1 cellular context compared by ENCODE assay signal in the genomic region with DNA sequence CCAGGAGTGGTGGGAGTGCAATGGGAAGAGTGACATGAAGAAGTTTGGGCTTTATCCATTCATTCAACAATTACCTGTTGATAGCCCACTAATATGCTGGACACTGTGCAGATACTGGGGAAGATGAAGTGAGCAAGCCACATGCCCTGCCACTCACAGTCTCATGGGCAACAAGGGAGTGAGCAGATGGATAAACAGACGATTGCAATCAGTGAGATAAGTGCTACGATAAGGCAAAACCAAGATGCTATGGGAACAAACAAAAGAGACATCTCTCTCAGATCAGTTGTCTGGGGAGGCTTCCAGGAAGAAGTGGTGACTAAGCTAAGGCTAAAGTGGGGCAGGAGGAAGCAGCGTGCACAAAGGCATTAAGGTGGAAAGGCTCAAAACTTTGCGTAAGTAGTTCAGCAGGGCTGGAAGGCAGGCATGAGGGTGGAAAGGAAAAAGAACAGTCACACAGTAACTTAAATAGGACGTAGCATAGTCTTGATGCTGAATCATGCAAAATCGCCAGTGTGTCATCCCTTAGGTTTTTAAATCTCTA.
A peak's percentile ranks its signal among the peaks of the same experiment; 100 is the strongest.
TF ChIP-seq lines count a peak whose summit lies in the region.

No MANE protein-coding gene starts in this region.

TF ChIP-seq in K562, 482 proteins besides CTCF, POLR2A, EP300 and RAD21 (continued from another document and continues in another):
- TF ChIP-seq, protein P1, sequence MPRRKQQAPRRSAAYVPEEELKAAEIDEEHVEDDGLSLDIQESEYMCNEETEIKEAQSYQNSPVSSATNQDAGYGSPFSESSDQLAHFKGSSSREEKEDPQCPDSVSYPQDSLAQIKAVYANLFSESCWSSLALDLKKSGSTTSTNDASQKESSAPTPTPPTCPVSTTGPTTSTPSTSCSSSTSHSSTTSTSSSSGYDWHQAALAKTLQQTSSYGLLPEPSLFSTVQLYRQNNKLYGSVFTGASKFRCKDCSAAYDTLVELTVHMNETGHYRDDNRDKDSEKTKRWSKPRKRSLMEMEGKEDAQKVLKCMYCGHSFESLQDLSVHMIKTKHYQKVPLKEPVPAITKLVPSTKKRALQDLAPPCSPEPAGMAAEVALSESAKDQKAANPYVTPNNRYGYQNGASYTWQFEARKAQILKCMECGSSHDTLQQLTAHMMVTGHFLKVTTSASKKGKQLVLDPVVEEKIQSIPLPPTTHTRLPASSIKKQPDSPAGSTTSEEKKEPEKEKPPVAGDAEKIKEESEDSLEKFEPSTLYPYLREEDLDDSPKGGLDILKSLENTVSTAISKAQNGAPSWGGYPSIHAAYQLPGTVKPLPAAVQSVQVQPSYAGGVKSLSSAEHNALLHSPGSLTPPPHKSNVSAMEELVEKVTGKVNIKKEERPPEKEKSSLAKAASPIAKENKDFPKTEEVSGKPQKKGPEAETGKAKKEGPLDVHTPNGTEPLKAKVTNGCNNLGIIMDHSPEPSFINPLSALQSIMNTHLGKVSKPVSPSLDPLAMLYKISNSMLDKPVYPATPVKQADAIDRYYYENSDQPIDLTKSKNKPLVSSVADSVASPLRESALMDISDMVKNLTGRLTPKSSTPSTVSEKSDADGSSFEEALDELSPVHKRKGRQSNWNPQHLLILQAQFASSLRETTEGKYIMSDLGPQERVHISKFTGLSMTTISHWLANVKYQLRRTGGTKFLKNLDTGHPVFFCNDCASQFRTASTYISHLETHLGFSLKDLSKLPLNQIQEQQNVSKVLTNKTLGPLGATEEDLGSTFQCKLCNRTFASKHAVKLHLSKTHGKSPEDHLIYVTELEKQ (CRISPR knock-in tag; IDR thresholded peaks at IDR 0.05) = no peak
- TF ChIP-seq, protein P2, sequence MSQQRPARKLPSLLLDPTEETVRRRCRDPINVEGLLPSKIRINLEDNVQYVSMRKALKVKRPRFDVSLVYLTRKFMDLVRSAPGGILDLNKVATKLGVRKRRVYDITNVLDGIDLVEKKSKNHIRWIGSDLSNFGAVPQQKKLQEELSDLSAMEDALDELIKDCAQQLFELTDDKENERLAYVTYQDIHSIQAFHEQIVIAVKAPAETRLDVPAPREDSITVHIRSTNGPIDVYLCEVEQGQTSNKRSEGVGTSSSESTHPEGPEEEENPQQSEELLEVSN (IDR thresholded peaks at IDR 0.05; ENCODE audit: borderline replicate concordance in 1 of 2, extremely low read depth in 1 of 2, insufficient read depth in 1 of 2, insufficient read length in 1 of 2, low read depth in 1 of 2, low read length in 1 of 2, poor library complexity in 1 of 2, severe bottlenecking in 1 of 2) = no peak
- TF ChIP-seq EWSR1 (IDR thresholded peaks at IDR 0.05; ENCODE audit: borderline replicate concordance, low read depth, partially characterized antibody) (no peak), ASH1L (IDR thresholded peaks at IDR 0.05; ENCODE audit: borderline replicate concordance, low read depth, partially characterized antibody) (no peak), GTF2A2 (tag; IDR thresholded peaks at IDR 0.05) (no peak), TEAD4 (IDR thresholded peaks at IDR 0.05; ENCODE audit: low read length) (no peak), TEAD4 (CRISPR knock-in tag; IDR thresholded peaks at IDR 0.05; ENCODE audit: borderline replicate concordance) (no peak), FOXK1 (CRISPR knock-in tag; IDR thresholded peaks at IDR 0.05; ENCODE audit: borderline replicate concordance) (no peak), FOXJ3 (CRISPR knock-in tag; IDR thresholded peaks at IDR 0.05) (no peak), HDAC1 (IDR thresholded peaks at IDR 0.05) (peak in 1 of 2 experiments; percentile 65; a peak in 2 of 4 replicates), ZNF282 (CRISPR knock-in tag; IDR thresholded peaks at IDR 0.05) (no peak), NCOA1 (IDR thresholded peaks at IDR 0.05; ENCODE audit: low read depth) (no peak), NELFE (IDR thresholded peaks at IDR 0.05; ENCODE audit: insufficient read depth, insufficient read length) (no peak), ZNF561 (CRISPR knock-in tag; conservative IDR thresholded peaks at IDR 0.05) (no peak), ZC3H8 (IDR thresholded peaks at IDR 0.05) (no peak), ZNF324 (CRISPR knock-in tag; IDR thresholded peaks at IDR 0.05) (no peak), NCOA2 (IDR thresholded peaks at IDR 0.05; ENCODE audit: partially characterized antibody in 2 of 2) (no peak), STAT5A (IDR thresholded peaks at IDR 0.05; ENCODE audit: borderline replicate concordance, low read length) (no peak), COPS2 (conservative IDR thresholded peaks at IDR 0.05) (no peak), HLTF (IDR thresholded peaks at IDR 0.05) (no peak), ZNF140 (CRISPR knock-in tag; IDR thresholded peaks at IDR 0.05) (no peak), PYGO2 (tag; IDR thresholded peaks at IDR 0.05) (no peak), ZNF584 (CRISPR knock-in tag; IDR thresholded peaks at IDR 0.05; ENCODE audit: low read depth) (no peak), ZNF24 (IDR thresholded peaks at IDR 0.05) (0 out of 2 replicates have a peak, but pooled peaks have one; percentile 20), FOXP1 (CRISPR knock-in tag; IDR thresholded peaks at IDR 0.05) (no peak), RBM22 (IDR thresholded peaks at IDR 0.05; ENCODE audit: low read depth, low read length, poor library complexity, severe bottlenecking) (no peak), BHLHE40 (IDR thresholded peaks at IDR 0.05; ENCODE audit: low read length) (no peak), FOXA3 (CRISPR knock-in tag; conservative IDR thresholded peaks at IDR 0.05 in 1 of 2, IDR thresholded peaks at IDR 0.05 in 1 of 2) (no peak), ZNF23 (CRISPR knock-in tag; IDR thresholded peaks at IDR 0.05) (no peak), HNRNPH1 (optimal IDR thresholded peaks at IDR 0.05; ENCODE audit: low read depth, low read length) (no peak), XRCC5 (IDR thresholded peaks at IDR 0.05; ENCODE audit: low read depth, low read length) (no peak), CBFA2T3 (IDR thresholded peaks at IDR 0.05) (no peak), PHB2 (IDR thresholded peaks at IDR 0.05; ENCODE audit: low read depth) (no peak), ELF1 (tag; IDR thresholded peaks at IDR 0.05) (peak; percentile 25; the same call in 1 of the 2 replicates), L3MBTL2 (IDR thresholded peaks at IDR 0.05) (no peak), MAFF (IDR thresholded peaks at IDR 0.05; ENCODE audit: low read length) (no peak), KDM4B (IDR thresholded peaks at IDR 0.05; ENCODE audit: borderline replicate concordance in 2 of 2, low read depth in 1 of 2) (no peak), NFYB (IDR thresholded peaks at IDR 0.05; ENCODE audit: extremely low read depth, insufficient read length) (no peak), ADNP (tag; IDR thresholded peaks at IDR 0.05) (no peak)
- TF ChIP-seq, protein P3, sequence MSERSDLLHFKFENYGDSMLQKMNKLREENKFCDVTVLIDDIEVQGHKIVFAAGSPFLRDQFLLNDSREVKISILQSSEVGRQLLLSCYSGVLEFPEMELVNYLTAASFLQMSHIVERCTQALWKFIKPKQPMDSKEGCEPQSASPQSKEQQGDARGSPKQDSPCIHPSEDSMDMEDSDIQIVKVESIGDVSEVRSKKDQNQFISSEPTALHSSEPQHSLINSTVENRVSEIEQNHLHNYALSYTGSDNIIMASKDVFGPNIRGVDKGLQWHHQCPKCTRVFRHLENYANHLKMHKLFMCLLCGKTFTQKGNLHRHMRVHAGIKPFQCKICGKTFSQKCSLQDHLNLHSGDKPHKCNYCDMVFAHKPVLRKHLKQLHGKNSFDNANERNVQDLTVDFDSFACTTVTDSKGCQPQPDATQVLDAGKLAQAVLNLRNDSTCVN (CRISPR knock-in tag; IDR thresholded peaks at IDR 0.05) = no peak
- TF ChIP-seq, protein P4, sequence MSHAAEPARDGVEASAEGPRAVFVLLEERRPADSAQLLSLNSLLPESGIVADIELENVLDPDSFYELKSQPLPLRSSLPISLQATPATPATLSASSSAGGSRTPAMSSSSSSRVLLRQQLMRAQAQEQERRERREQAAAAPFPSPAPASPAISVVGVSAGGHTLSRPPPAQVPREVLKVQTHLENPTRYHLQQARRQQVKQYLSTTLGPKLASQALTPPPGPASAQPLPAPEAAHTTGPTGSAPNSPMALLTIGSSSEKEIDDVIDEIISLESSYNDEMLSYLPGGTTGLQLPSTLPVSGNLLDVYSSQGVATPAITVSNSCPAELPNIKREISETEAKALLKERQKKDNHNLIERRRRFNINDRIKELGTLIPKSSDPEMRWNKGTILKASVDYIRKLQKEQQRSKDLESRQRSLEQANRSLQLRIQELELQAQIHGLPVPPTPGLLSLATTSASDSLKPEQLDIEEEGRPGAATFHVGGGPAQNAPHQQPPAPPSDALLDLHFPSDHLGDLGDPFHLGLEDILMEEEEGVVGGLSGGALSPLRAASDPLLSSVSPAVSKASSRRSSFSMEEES (CRISPR knock-in tag; IDR thresholded peaks at IDR 0.05) = no peak
- TF ChIP-seq, protein P5, sequence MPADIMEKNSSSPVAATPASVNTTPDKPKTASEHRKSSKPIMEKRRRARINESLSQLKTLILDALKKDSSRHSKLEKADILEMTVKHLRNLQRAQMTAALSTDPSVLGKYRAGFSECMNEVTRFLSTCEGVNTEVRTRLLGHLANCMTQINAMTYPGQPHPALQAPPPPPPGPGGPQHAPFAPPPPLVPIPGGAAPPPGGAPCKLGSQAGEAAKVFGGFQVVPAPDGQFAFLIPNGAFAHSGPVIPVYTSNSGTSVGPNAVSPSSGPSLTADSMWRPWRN (IDR thresholded peaks at IDR 0.05; ENCODE audit: low read depth) = no peak
- TF ChIP-seq, protein P6, sequence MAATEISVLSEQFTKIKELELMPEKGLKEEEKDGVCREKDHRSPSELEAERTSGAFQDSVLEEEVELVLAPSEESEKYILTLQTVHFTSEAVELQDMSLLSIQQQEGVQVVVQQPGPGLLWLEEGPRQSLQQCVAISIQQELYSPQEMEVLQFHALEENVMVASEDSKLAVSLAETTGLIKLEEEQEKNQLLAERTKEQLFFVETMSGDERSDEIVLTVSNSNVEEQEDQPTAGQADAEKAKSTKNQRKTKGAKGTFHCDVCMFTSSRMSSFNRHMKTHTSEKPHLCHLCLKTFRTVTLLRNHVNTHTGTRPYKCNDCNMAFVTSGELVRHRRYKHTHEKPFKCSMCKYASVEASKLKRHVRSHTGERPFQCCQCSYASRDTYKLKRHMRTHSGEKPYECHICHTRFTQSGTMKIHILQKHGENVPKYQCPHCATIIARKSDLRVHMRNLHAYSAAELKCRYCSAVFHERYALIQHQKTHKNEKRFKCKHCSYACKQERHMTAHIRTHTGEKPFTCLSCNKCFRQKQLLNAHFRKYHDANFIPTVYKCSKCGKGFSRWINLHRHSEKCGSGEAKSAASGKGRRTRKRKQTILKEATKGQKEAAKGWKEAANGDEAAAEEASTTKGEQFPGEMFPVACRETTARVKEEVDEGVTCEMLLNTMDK (IDR thresholded peaks at IDR 0.05; ENCODE audit: borderline replicate concordance, insufficient read depth, low read depth, low read length, poor library complexity, severe bottlenecking) = no peak
- TF ChIP-seq, protein P7, sequence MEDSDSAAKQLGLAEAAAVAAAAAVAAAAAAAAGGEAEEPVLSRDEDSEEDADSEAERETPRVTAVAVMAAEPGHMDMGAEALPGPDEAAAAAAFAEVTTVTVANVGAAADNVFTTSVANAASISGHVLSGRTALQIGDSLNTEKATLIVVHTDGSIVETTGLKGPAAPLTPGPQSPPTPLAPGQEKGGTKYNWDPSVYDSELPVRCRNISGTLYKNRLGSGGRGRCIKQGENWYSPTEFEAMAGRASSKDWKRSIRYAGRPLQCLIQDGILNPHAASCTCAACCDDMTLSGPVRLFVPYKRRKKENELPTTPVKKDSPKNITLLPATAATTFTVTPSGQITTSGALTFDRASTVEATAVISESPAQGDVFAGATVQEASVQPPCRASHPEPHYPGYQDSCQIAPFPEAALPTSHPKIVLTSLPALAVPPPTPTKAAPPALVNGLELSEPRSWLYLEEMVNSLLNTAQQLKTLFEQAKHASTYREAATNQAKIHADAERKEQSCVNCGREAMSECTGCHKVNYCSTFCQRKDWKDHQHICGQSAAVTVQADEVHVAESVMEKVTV (CRISPR knock-in tag; IDR thresholded peaks at IDR 0.05) = no peak
- TF ChIP-seq, protein P8, sequence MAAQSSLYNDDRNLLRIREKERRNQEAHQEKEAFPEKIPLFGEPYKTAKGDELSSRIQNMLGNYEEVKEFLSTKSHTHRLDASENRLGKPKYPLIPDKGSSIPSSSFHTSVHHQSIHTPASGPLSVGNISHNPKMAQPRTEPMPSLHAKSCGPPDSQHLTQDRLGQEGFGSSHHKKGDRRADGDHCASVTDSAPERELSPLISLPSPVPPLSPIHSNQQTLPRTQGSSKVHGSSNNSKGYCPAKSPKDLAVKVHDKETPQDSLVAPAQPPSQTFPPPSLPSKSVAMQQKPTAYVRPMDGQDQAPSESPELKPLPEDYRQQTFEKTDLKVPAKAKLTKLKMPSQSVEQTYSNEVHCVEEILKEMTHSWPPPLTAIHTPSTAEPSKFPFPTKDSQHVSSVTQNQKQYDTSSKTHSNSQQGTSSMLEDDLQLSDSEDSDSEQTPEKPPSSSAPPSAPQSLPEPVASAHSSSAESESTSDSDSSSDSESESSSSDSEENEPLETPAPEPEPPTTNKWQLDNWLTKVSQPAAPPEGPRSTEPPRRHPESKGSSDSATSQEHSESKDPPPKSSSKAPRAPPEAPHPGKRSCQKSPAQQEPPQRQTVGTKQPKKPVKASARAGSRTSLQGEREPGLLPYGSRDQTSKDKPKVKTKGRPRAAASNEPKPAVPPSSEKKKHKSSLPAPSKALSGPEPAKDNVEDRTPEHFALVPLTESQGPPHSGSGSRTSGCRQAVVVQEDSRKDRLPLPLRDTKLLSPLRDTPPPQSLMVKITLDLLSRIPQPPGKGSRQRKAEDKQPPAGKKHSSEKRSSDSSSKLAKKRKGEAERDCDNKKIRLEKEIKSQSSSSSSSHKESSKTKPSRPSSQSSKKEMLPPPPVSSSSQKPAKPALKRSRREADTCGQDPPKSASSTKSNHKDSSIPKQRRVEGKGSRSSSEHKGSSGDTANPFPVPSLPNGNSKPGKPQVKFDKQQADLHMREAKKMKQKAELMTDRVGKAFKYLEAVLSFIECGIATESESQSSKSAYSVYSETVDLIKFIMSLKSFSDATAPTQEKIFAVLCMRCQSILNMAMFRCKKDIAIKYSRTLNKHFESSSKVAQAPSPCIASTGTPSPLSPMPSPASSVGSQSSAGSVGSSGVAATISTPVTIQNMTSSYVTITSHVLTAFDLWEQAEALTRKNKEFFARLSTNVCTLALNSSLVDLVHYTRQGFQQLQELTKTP (IDR thresholded peaks at IDR 0.05; ENCODE audit: low read depth in 1 of 2, partially characterized antibody in 2 of 2) = no peak
- TF ChIP-seq, protein P9, sequence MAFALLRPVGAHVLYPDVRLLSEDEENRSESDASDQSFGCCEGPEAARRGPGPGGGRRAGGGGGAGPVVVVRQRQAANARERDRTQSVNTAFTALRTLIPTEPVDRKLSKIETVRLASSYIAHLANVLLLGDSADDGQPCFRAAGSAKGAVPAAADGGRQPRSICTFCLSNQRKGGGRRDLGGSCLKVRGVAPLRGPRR (CRISPR knock-in tag; IDR thresholded peaks at IDR 0.05) = no peak
